In genomic region chr14:39434401-39434800, GRCh38 we compare ENCODE assay signal across 24 cellular contexts. TPM values are rescaled to one million over a fixed set of nuclear protein-coding genes. Genes with fewer than 3 reads are reported as not detected.
A peak's percentile ranks its signal among the peaks of the same experiment; 100 is the strongest.
DNase-seq lines count a peak whose midpoint lies in the region; ATAC-seq, FAIRE-seq and TF ChIP-seq lines count a peak whose summit lies in the region.
"Had no signal": no experiment of that assay in that cellular context is flagged by ENCODE, and none has a peak within 500 bp of the region (broad histone marks: within the 10 kb centered on the region; RNA-seq: fewer than 3 reads in every experiment).

No MANE protein-coding gene starts in this region.

- H3K9ac ChIP-seq in mammary epithelial cell (ENCODE audit: insufficient read depth, low read length) = no peak overlapping the region

- H3K4me1 ChIP-seq in mammary epithelial cell (ENCODE audit: insufficient read depth, low read length) = peaks cover 17% of the 10 kb centered on the region
- H3K4me1 ChIP-seq in breast epithelium = peaks cover 0 to 2% of the 10 kb centered on the region in 2 donors

- intact Hi-C loops in mammary epithelial cell (cut with micrococcal nuclease) = no loop called here
- intact Hi-C loops in breast epithelium (cut with DNase I; ENCODE audit: low total_unique reads) = no loop called here

- no peak for ATAC-seq in GM18505 (IDR thresholded peaks at IDR 0.05; ENCODE audit: unreplicated experiment)
- ATAC-seq: activated CD8-positive, alpha-beta T cell treated with anti-CD3 and anti-CD28 coated beads for 36 hours; psoas muscle; stimulated activated memory B cell treated with anti-CD40 and anti-IgM and Interleukin-4, amounts not matched to agents 10 μg/mL and 1 μg/mL and 100 μg/mL, for 72 hours had no signal

- 33% methylated on average over 2 of the region's 2 CpGs for WGBS in mammary epithelial cell (ENCODE audit: low coverage, missing lambda C conversion rate)

- H3K27ac ChIP-seq in mammary epithelial cell (ENCODE audit: insufficient read depth, low read depth, low read length) = peak overlapping the region; percentile 91
- no peak overlapping the region for H3K27ac ChIP-seq in breast epithelium
- H3K27ac ChIP-seq: neutrophil, psoas muscle, thoracic aorta had no signal

- no TSS peak for BruUV-seq in mammary epithelial cell (replicated peaks; lab: Mats Ljungman, UMichigan)

- H3K4me3 ChIP-seq in mammary epithelial cell (replicated peaks in 1 of 3; ENCODE audit: insufficient read depth in 1 of 3, low read depth in 2 of 3, low read length in 3 of 3) (no peak overlapping the region), breast epithelium (no peak overlapping the region), bronchial epithelial cell (ENCODE audit: low read depth, low read length) (no peak overlapping the region)
- H3K4me3 ChIP-seq: skin epidermis, vagina had no signal

- H3K36me3 ChIP-seq in mammary epithelial cell (ENCODE audit: insufficient read depth, low read length) (no peaks in the 10 kb centered on the region), breast epithelium (no peaks in the 10 kb centered on the region), bronchial epithelial cell (ENCODE audit: control insufficient read depth, insufficient read depth, low read length) (no peaks in the 10 kb centered on the region)
- H3K36me3 ChIP-seq: neutrophil, thoracic aorta, vagina had no signal

- no peaks in the 10 kb centered on the region for H3K9me3 ChIP-seq in mammary epithelial cell (replicated peaks; ENCODE audit: insufficient read depth, low read length)
- H3K9me3 ChIP-seq in breast epithelium = no peaks in the 10 kb centered on the region
- H3K9me3 ChIP-seq: neutrophil, psoas muscle, thoracic aorta, vagina had no signal

- TF ChIP-seq POLR2A in breast epithelium (IDR thresholded peaks at IDR 0.05) = no peak
- no peak for TF ChIP-seq POLR2A in GM18505 (IDR thresholded peaks at IDR 0.05; ENCODE audit: borderline replicate concordance, extremely low read depth, insufficient read depth, insufficient read length)

- dilution Hi-C loops in mammary epithelial cell (cut with HindIII; ENCODE audit: low sequenced_read_pairs) = no loop called here

- peaks cover 24% of the 10 kb centered on the region for H3K79me2 ChIP-seq in mammary epithelial cell (ENCODE audit: insufficient read depth, low read length)

- in situ Hi-C loops in mammary epithelial cell (cut with MboI; ENCODE audit: low sequenced_read_pairs in 2 of 2) = no loop called here

- H3K27me3 ChIP-seq in mammary epithelial cell (ENCODE audit: insufficient read depth, low read length) (no peaks in the 10 kb centered on the region), breast epithelium (no peaks in the 10 kb centered on the region), bronchial epithelial cell (ENCODE audit: control insufficient read depth, insufficient read depth, low read length) (no peaks in the 10 kb centered on the region)
- H3K27me3 ChIP-seq: neutrophil, vagina had no signal

- no peak overlapping the region for H2AFZ ChIP-seq in mammary epithelial cell (ENCODE audit: low read depth, low read length)

- TF ChIP-seq CTCF in mammary epithelial cell (conservative IDR thresholded peaks at IDR 0.05 in 1 of 2, IDR thresholded peaks at IDR 0.05 in 1 of 2; ENCODE audit: extremely low read depth in 1 of 2, insufficient read depth in 1 of 2, low read depth in 1 of 2, low read length in 2 of 2) (no peak), breast epithelium (IDR thresholded peaks at IDR 0.05) (no peak), bronchial epithelial cell (IDR thresholded peaks at IDR 0.05; ENCODE audit: insufficient read depth, low read length, severe bottlenecking) (no peak)

- CTCF ChIA-PET in mammary epithelial cell (lab: Charles Lee; ENCODE audit: low non-redundant PET) = no interaction called here

- H4K20me1 ChIP-seq in mammary epithelial cell (ENCODE audit: insufficient read depth, low read length) = no peaks in the 10 kb centered on the region

- H3K4me2 ChIP-seq in mammary epithelial cell (ENCODE audit: insufficient read depth, low read depth, low read length) = peak overlapping the region; percentile 97

- DNase-seq in mammary epithelial cell (peak; percentile 47), breast epithelium (ENCODE audit: low spot score in 2 of 2) (no peak), NCI-H748 treated with DMSO at 0.1 percent for 48 hours (lab: John Stamatoyannopoulos, UW) (peak; percentile 13), bronchial epithelial cell (ENCODE audit: low read depth) (peak; percentile 65), GM03348 (ENCODE audit: low spot score) (no peak), SW 1271 (lab: John Stamatoyannopoulos, UW) (no peak)
- DNase-seq: activated CD8-positive, alpha-beta T cell treated with anti-CD3 and anti-CD28 coated beads for 36 hours; activated effector memory CD4-positive, alpha-beta T cell treated with anti-CD3 and anti-CD28 coated beads, Interleukin-2, amount 50 U/mL, for 16 hours; activated T-cell treated with anti-CD3 and anti-CD28 coated beads for 4 hours; CD4-positive, alpha-beta T cell; DMS153; HCEC 1CT; KG1; NCI-H1048; NCI-H2081; NCI-H526 treated with DMSO at 0.1 percent for 48 hours; psoas muscle; stimulated activated CD4-positive, alpha-beta T cell treated with anti-CD3 and anti-CD28 coated beads, Interleukin-2, amount 100 ng/mL, for 24 hours had no signal

- no peak for FAIRE-seq in bronchial epithelial cell (lab: Jason Lieb, UNC)

RNA-seq across cellular contexts. Expression of gene FBXO33, which starts 2.2 kb away (rescaled TPM):
- total RNA-seq in mammary epithelial cell = 10 to 100 TPM in 1 of 2 donors, 1 to 10 TPM in 1; 6.0 to 13.2 TPM
- 6.3 TPM for polyA plus RNA-seq in mammary epithelial cell
- polyA minus RNA-seq in mammary epithelial cell = 3.9 TPM
- 10 to 100 TPM; 14.1 to 21.5 (median 15.8) TPM for total RNA-seq in breast epithelium
- total RNA-seq in bronchial epithelial cell = 11.3 and 13.7 TPM in 2 replicates

Comparison
In these comparisons a context has a peak if more than half of its experiments do, and no peak if none do; other contexts are left out.
1. DNase-seq: peak in mammary epithelial cell (single experiment), NCI-H748 treated with DMSO at 0.1 percent for 48 hours (single experiment) and bronchial epithelial cell (single experiment); none in breast epithelium (0 of 2), GM03348 (single experiment) and SW 1271 (0 of 2).